In genomic region chr9:81132796-81133195, GRCh38 we compare ENCODE assay signal across 24 cellular contexts.
DNase-seq lines count a peak whose midpoint lies in the region; ATAC-seq, FAIRE-seq and TF ChIP-seq lines count a peak whose summit lies in the region.
"Had no signal": no experiment of that assay in that cellular context is flagged by ENCODE, and none has a peak within 500 bp of the region (broad histone marks: within the 10 kb centered on the region; RNA-seq: fewer than 3 reads in every experiment).

No MANE protein-coding gene starts in this region.

- H3K4me3 ChIP-seq in mammary epithelial cell (replicated peaks in 1 of 3; ENCODE audit: insufficient read depth in 1 of 3, low read depth in 2 of 3, low read length in 3 of 3), result no peak overlapping the region
- H3K4me3 ChIP-seq: GM23338 had no signal

- DNase-seq in mammary epithelial cell (peak; percentile 24), MCF 10A (ENCODE audit: unreplicated experiment) (no peak), RCC 7860 (ENCODE audit: low spot score) (peak; percentile 34), foreskin keratinocyte (peak in 1 of 2 donors; percentile 6), NK-92 (lab: John Stamatoyannopoulos, UW; ENCODE audit: unreplicated experiment) (no peak), Kasumi-1 (lab: John Stamatoyannopoulos, UW) (no peak)
- no peak for DNase-seq in stimulated activated CD4-positive, alpha-beta T cell treated with anti-CD3 and anti-CD28 coated beads, Interleukin-4, amount 100 ng/mL, for 1 hour
- DNase-seq: CD4-positive, CD25-positive, alpha-beta regulatory T cell; COR-L47; DMS 273 treated with DMSO at 0.1 percent for 48 hours; KG1; NCI-H1092 treated with DMSO at 0.1 percent for 48 hours; NCI-H2081; NCI-H2171 treated with DMSO at 0.1 percent for 48 hours; NCI-H446 treated with DMSO at 0.1 percent for 48 hours; NCI-H69; NK-92 treated with Interleukin-12 subunit alpha and Interleukin-12 subunit beta, amount 100 ng/mL, for 24 hours; RPMI8226; SHP77 treated with DMSO at 0.1 percent for 48 hours; SK-N-SH had no signal

- H4K20me1 ChIP-seq in mammary epithelial cell (ENCODE audit: insufficient read depth, low read length), result no peaks in the 10 kb centered on the region

- no peak overlapping the region for H3K4me3 Mint-ChIP-seq in MCF 10A (ENCODE audit: unreplicated experiment)
- H3K4me3 Mint-ChIP-seq: CD4-positive, CD25-positive, alpha-beta regulatory T cell; GM23338 had no signal

- POLR2A ChIA-PET in MCF 10A (lab: Yijun Ruan, JAX), result no interaction called here

- H3K27ac Mint-ChIP-seq in MCF 10A (ENCODE audit: low read depth, unreplicated experiment), result no peak overlapping the region
- H3K27ac Mint-ChIP-seq: CD4-positive, CD25-positive, alpha-beta regulatory T cell; GM23338 had no signal

- intact Hi-C loops in mammary epithelial cell (cut with micrococcal nuclease) (no loop called here), MCF 10A (cut with micrococcal nuclease) (no loop called here)

- peak; percentile 20 for ATAC-seq in foreskin keratinocyte
- no peak for ATAC-seq in GM21526 (IDR thresholded peaks at IDR 0.05; ENCODE audit: low FRiP score, unreplicated experiment)
- ATAC-seq: GM23338, HCT116 had no signal

- H3K4me1 Mint-ChIP-seq in MCF 10A (ENCODE audit: insufficient read depth, unreplicated experiment), result no peaks in the 10 kb centered on the region
- H3K4me1 Mint-ChIP-seq: CD4-positive, CD25-positive, alpha-beta regulatory T cell had no signal

- FAIRE-seq in RCC 7860 (lab: Jason Lieb, UNC), result no peak

- H3K9me3 Mint-ChIP-seq in MCF 10A (ENCODE audit: unreplicated experiment), result no peaks in the 10 kb centered on the region

- no peak overlapping the region for H3K9ac ChIP-seq in mammary epithelial cell (ENCODE audit: insufficient read depth, low read length)
- H3K9ac ChIP-seq: SK-N-SH had no signal

- WGBS in mammary epithelial cell (ENCODE audit: low coverage, missing lambda C conversion rate), result 100% methylated on average over 1 of the region's 1 CpG

- in situ Hi-C loops in mammary epithelial cell (cut with MboI; ENCODE audit: low sequenced_read_pairs in 2 of 2), result loop anchor here in 1 of 2 donors (25.0 kb wide), 2 partner anchors 105 to 255 kb away; no protein-coding TSS in a partner anchor

- H3K4me1 ChIP-seq in mammary epithelial cell (ENCODE audit: insufficient read depth, low read length) (peaks cover 7% of the 10 kb centered on the region), foreskin keratinocyte (no peaks in the 10 kb centered on the region)

- no peaks in the 10 kb centered on the region for H3K36me3 ChIP-seq in mammary epithelial cell (ENCODE audit: insufficient read depth, low read length)

- BruUV-seq in mammary epithelial cell (replicated peaks; lab: Mats Ljungman, UMichigan) (no TSS peak), MCF 10A (replicated peaks; lab: Mats Ljungman, UMichigan) (no TSS peak)

- H2AFZ ChIP-seq in mammary epithelial cell (ENCODE audit: low read depth, low read length), result no peak overlapping the region

- no peak overlapping the region for H3K4me2 ChIP-seq in mammary epithelial cell (ENCODE audit: insufficient read depth, low read depth, low read length)
- H3K4me2 ChIP-seq: GM23338, SK-N-SH had no signal

- no peak overlapping the region for H3K27ac ChIP-seq in mammary epithelial cell (ENCODE audit: insufficient read depth, low read depth, low read length)
- H3K27ac ChIP-seq in foreskin keratinocyte, result no peak overlapping the region
- H3K27ac ChIP-seq: 22Rv1 had no signal

- no peaks in the 10 kb centered on the region for H3K27me3 Mint-ChIP-seq in MCF 10A (ENCODE audit: insufficient read depth, unreplicated experiment)
- H3K27me3 Mint-ChIP-seq: CD4-positive, CD25-positive, alpha-beta regulatory T cell had no signal

- H3K9me3 ChIP-seq in mammary epithelial cell (replicated peaks; ENCODE audit: insufficient read depth, low read length), result no peaks in the 10 kb centered on the region
- H3K9me3 ChIP-seq: SK-N-SH had no signal

- no peaks in the 10 kb centered on the region for H3K79me2 ChIP-seq in mammary epithelial cell (ENCODE audit: insufficient read depth, low read length)

- TF ChIP-seq CTCF in mammary epithelial cell (conservative IDR thresholded peaks at IDR 0.05 in 1 of 2, IDR thresholded peaks at IDR 0.05 in 1 of 2; ENCODE audit: extremely low read depth in 1 of 2, insufficient read depth in 1 of 2, low read depth in 1 of 2, low read length in 2 of 2) (no peak), MCF 10A (IDR thresholded peaks at IDR 0.05; ENCODE audit: unreplicated experiment) (no peak), foreskin keratinocyte (conservative IDR thresholded peaks at IDR 0.05) (no peak)

- H3K27me3 ChIP-seq in mammary epithelial cell (ENCODE audit: insufficient read depth, low read length) (peaks cover 3% of the 10 kb centered on the region), foreskin keratinocyte (no peaks in the 10 kb centered on the region)

- dilution Hi-C loops in mammary epithelial cell (cut with HindIII; ENCODE audit: low sequenced_read_pairs), result no loop called here

- CTCF ChIA-PET in mammary epithelial cell (lab: Charles Lee; ENCODE audit: low non-redundant PET) (no interaction called here), MCF 10A (lab: Yijun Ruan, JAX) (interaction anchor here (0.5 kb wide), 1 partner anchor 999 kb away, joined by 3 read pairs; no protein-coding TSS in a partner anchor)

- H3K36me3 Mint-ChIP-seq in MCF 10A (ENCODE audit: insufficient read depth, unreplicated experiment), result no peaks in the 10 kb centered on the region
- H3K36me3 Mint-ChIP-seq: CD4-positive, CD25-positive, alpha-beta regulatory T cell had no signal

Comparison
In these comparisons a context has a peak if more than half of its experiments do, and no peak if none do; other contexts are left out.
1. DNase-seq: peak in mammary epithelial cell (single experiment) and RCC 7860 (single experiment); none in MCF 10A (single experiment), NK-92 (single experiment), Kasumi-1 (0 of 2) and stimulated activated CD4-positive, alpha-beta T cell treated with anti-CD3 and anti-CD28 coated beads, Interleukin-4, amount 100 ng/mL, for 1 hour (single experiment).